8 cellular contexts compared by ENCODE assay signal in the genomic region with DNA sequence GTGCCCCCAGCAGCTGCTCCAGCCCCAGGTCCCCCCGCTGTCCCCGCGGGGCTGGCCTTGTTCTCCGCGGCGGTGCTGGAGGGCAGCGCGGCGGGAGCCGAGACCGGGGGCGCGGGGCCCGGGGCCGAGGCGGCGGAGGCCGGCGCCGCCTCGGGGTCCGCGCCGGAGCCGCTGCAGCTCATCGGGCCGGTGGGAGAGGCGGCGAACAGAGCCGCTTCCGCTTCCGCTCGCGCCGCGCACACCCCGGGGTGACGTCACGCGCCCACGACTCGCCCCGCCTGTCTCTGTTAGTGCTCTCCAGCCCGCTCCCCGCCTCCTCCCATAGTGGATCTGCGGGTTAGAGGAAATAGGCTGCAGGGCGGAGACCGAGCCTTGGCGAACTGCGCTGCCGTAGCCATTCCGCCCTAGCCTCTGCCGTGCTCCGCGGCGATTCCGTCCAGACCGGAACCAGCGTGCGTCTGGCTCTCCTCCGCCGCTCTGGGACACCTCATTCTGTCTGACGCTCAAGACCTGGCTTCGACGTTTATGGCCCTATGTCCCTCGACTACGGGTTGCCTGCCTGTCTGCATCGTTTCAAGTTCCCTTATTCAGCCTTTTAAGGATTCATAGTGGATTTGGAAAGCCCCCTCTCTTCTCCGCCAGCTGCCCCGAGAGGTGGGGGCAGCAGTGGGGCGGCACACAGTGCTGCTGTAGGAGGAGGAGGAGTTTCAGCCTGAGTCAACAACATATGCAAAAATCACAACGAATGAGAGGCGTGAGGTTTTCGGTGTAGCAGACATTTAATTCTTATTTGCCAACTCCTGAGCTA. TPM values are rescaled to one million over a fixed set of nuclear protein-coding genes. Genes with fewer than 3 reads are reported as not detected.
DNase-seq lines count a peak whose midpoint lies in the region; ATAC-seq and TF ChIP-seq lines count a peak whose summit lies in the region.

Gene TAF10, minus strand, starts transcription at position 209 of the 808 bp plus-strand sequence. Its CDS starts 27 bp downstream, at position 182.

- no peaks in the 10 kb centered on the region for H3K9me3 Mint-ChIP-seq in activated T-helper 17 cell treated with anti-CD3 and anti-CD28 coated beads, Interleukin-2, amount 50 U/mL, for 72 hours
- no peaks in the 10 kb centered on the region for H3K9me3 Mint-ChIP-seq in naive thymus-derived CD8-positive, alpha-beta T cell
- no peaks in the 10 kb centered on the region for H3K9me3 Mint-ChIP-seq in stimulated activated naive B cell treated with anti-CD40 and anti-IgM and Interleukin-4, amounts not matched to agents 10 μg/mL and 1 μg/mL and 100 μg/mL, for 72 hours

- DNase-seq in EL (peak; percentile 97), H4 (ENCODE audit: low spot score) (peak; percentile 97), LoVo (ENCODE audit: low spot score) (peak; percentile 93), RWPE1 (ENCODE audit: low spot score) (peak; percentile 93), fibroblast of gingiva (ENCODE audit: low read depth) (peak; percentile 96)
- peak; percentile 90 to 97 (median 94) for DNase-seq in naive thymus-derived CD8-positive, alpha-beta T cell
- DNase-seq in stimulated activated naive B cell treated with anti-CD40 and anti-IgM and Interleukin-4, amounts not matched to agents 10 μg/mL and 1 μg/mL and 100 μg/mL, for 72 hours = peak; percentile 91

- H3K27ac Mint-ChIP-seq in activated T-helper 17 cell treated with anti-CD3 and anti-CD28 coated beads, Interleukin-2, amount 50 U/mL, for 72 hours = no peak within 1 kb of the TSS
- peak within 1 kb of the TSS in 8 of 10 donors; percentile 90 to 98 (median 96) for H3K27ac Mint-ChIP-seq in naive thymus-derived CD8-positive, alpha-beta T cell
- H3K27ac Mint-ChIP-seq in stimulated activated naive B cell treated with anti-CD40 and anti-IgM and Interleukin-4, amounts not matched to agents 10 μg/mL and 1 μg/mL and 100 μg/mL, for 72 hours = peak within 1 kb of the TSS; percentile 94

- H3K36me3 Mint-ChIP-seq in activated T-helper 17 cell treated with anti-CD3 and anti-CD28 coated beads, Interleukin-2, amount 50 U/mL, for 72 hours (ENCODE audit: low read depth) = peaks cover 45% of the 10 kb centered on the region
- peaks cover 6 to 55% (median 17%) of the 10 kb centered on the region in 3 donors for H3K36me3 Mint-ChIP-seq in naive thymus-derived CD8-positive, alpha-beta T cell
- peaks cover 42 to 44% of the 10 kb centered on the region in 2 donors for H3K36me3 Mint-ChIP-seq in stimulated activated naive B cell treated with anti-CD40 and anti-IgM and Interleukin-4, amounts not matched to agents 10 μg/mL and 1 μg/mL and 100 μg/mL, for 72 hours

- CTCF ChIA-PET in RWPE1 (lab: Yijun Ruan, JAX) = interaction anchor here (0.6 to 0.7 kb wide), 2 partner anchors 13 to 19 kb away, joined by 3 read pairs; no protein-coding TSS in a partner anchor

- no peak for TF ChIP-seq CTCF in RWPE1 (conservative IDR thresholded peaks at IDR 0.05; ENCODE audit: low read depth)

- H3K27ac ChIP-seq in RWPE1 = peak within 1 kb of the TSS; percentile 99

- H3K4me1 Mint-ChIP-seq in activated T-helper 17 cell treated with anti-CD3 and anti-CD28 coated beads, Interleukin-2, amount 50 U/mL, for 72 hours = peaks cover 31% of the 10 kb centered on the region
- peaks cover 29 to 55% (median 31%) of the 10 kb centered on the region in 4 donors for H3K4me1 Mint-ChIP-seq in naive thymus-derived CD8-positive, alpha-beta T cell
- H3K4me1 Mint-ChIP-seq in stimulated activated naive B cell treated with anti-CD40 and anti-IgM and Interleukin-4, amounts not matched to agents 10 μg/mL and 1 μg/mL and 100 μg/mL, for 72 hours = peaks cover 43 to 51% of the 10 kb centered on the region in 2 donors

- no peaks in the 10 kb centered on the region for H3K27me3 Mint-ChIP-seq in activated T-helper 17 cell treated with anti-CD3 and anti-CD28 coated beads, Interleukin-2, amount 50 U/mL, for 72 hours
- H3K27me3 Mint-ChIP-seq in naive thymus-derived CD8-positive, alpha-beta T cell = no peaks in the 10 kb centered on the region
- H3K27me3 Mint-ChIP-seq in stimulated activated naive B cell treated with anti-CD40 and anti-IgM and Interleukin-4, amounts not matched to agents 10 μg/mL and 1 μg/mL and 100 μg/mL, for 72 hours = no peaks in the 10 kb centered on the region

- no peak within 1 kb of the TSS for H3K4me3 Mint-ChIP-seq in activated T-helper 17 cell treated with anti-CD3 and anti-CD28 coated beads, Interleukin-2, amount 50 U/mL, for 72 hours
- H3K4me3 Mint-ChIP-seq in naive thymus-derived CD8-positive, alpha-beta T cell = peak within 1 kb of the TSS in 9 of 10 donors; percentile 81 to 95 (median 89)
- H3K4me3 Mint-ChIP-seq in stimulated activated naive B cell treated with anti-CD40 and anti-IgM and Interleukin-4, amounts not matched to agents 10 μg/mL and 1 μg/mL and 100 μg/mL, for 72 hours = peak within 1 kb of the TSS in 1 of 2 donors; percentile 93

- peak; percentile 84 for ATAC-seq in activated T-helper 17 cell treated with anti-CD3 and anti-CD28 coated beads, Interleukin-2, amount 50 U/mL, for 72 hours (replicated peaks)
- peak; percentile 90 to 92 for ATAC-seq in naive thymus-derived CD8-positive, alpha-beta T cell
- ATAC-seq in stimulated activated naive B cell treated with anti-CD40 and anti-IgM and Interleukin-4, amounts not matched to agents 10 μg/mL and 1 μg/mL and 100 μg/mL, for 72 hours (replicated peaks) = peak; percentile 82 to 87

- POLR2A ChIA-PET in RWPE1 (lab: Yijun Ruan, JAX; ENCODE audit: low non-redundant PET) = interaction anchor here (0.6 to 1.0 kb wide), 2 partner anchors 10 to 988 kb away, joined by 4 read pairs; no protein-coding TSS in a partner anchor
- POLR2A ChIA-PET in naive thymus-derived CD8-positive, alpha-beta T cell (lab: Charles Lee) = interaction anchor here (0.5 to 3.3 kb wide), 40 partner anchors 9 to 922 kb away, joined by 3 to 62 read pairs (median 6); partner anchors contain the start of genes ARFIP2, DCHS1, ILK and MRPL17

RNA-seq across cellular contexts. Expression of gene TAF10, which starts in this region (rescaled TPM):
- 96.9 and 142 TPM in 2 replicates for total RNA-seq in H4 (2014; rRNA removed; shearing (Covaris generic))
- total RNA-seq in activated T-helper 17 cell treated with anti-CD3 and anti-CD28 coated beads, Interleukin-2, amount 50 U/mL, for 72 hours = 100 to 1,000 TPM in 1 of 2 donors, 10 to 100 TPM in 1; 82.2 to 106 TPM
- 100 to 1,000 TPM; 107 to 116 TPM for total RNA-seq in naive thymus-derived CD8-positive, alpha-beta T cell
- 100 to 1,000 TPM; 247 to 332 (median 249) TPM for polyA plus RNA-seq in naive thymus-derived CD8-positive, alpha-beta T cell

Comparison
In these comparisons a context has a peak if more than half of its experiments do, and no peak if none do; other contexts are left out.
1. Peak in every context shown above with its lines: DNase-seq, ATAC-seq and H3K27ac ChIP-seq.